8 cellular contexts compared by ENCODE assay signal in the genomic region with DNA sequence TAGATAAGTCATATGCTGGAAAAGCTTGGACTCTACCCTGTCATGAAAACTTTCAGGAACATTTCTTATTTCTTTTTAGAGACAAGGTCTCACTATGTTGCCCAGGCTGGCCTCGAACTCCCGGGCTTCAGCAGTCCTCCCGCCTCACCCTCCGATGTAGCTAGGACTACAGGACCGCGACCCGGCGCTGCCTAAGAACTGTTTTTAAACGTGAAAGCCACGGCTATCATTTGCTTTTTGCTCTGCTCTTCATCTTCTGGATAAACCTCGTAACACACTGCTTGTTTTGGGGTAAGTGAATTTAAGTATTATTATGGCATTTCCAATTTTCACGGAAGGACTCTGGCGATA. TPM values are rescaled to one million over a fixed set of nuclear protein-coding genes. Genes with fewer than 3 reads are reported as not detected.
DNase-seq lines count a peak whose midpoint lies in the region; ATAC-seq, FAIRE-seq and TF ChIP-seq lines count a peak whose summit lies in the region.

No MANE protein-coding gene starts in this region.

- H4K20me1 ChIP-seq in OCI-LY7 (ENCODE audit: insufficient read depth, low read length): no peaks in the 10 kb centered on the region

- H3K4me3 ChIP-seq in OCI-LY7 (ENCODE audit: low read depth, low read length, poor library complexity, severe bottlenecking) (peak overlapping the region; percentile 88), bronchial epithelial cell (ENCODE audit: low read depth, low read length) (peak overlapping the region; percentile 57), right lobe of liver (peak overlapping the region; percentile 31 to 62 (median 52)), thoracic aorta (peak overlapping the region; percentile 77)

- intact Hi-C loops in OCI-LY7 (cut with micrococcal nuclease; ENCODE audit: unreplicated experiment) (loop anchor here (2.0 to 10.0 kb wide), 2 partner anchors 499 to 1319 kb away; a partner anchor contains a TSS), right lobe of liver (cut with DNase I) (no loop called here)

- H3K27ac ChIP-seq in C4-2B (peak overlapping the region; percentile 84), OCI-LY7 (ENCODE audit: low read depth, low read length, poor library complexity, severe bottlenecking) (peak overlapping the region; percentile 86), right lobe of liver (peak overlapping the region; percentile 95 to 97 (median 96)), thoracic aorta (peak overlapping the region; percentile 94 to 95)

- H3K9me2 ChIP-seq in OCI-LY7 (ENCODE audit: insufficient read depth, low read length): no peaks in the 10 kb centered on the region

- WGBS in right lobe of liver (ENCODE audit: insufficient coverage, low coverage, low lambda C conversion rate, missing lambda C conversion rate): 1% methylated on average over 13 of the region's 13 CpGs

- ATAC-seq in GM21528 (IDR thresholded peaks at IDR 0.05; ENCODE audit: low FRiP score, unreplicated experiment) (peak; percentile 6), right lobe of liver (peak; percentile 15 to 35 (median 28)), thoracic aorta (ENCODE audit: insufficient number of reproducible peaks, low FRiP score, low read depth) (no peak), GM21619 (IDR thresholded peaks at IDR 0.05; ENCODE audit: unreplicated experiment) (no peak)

- peaks cover 23% of the 10 kb centered on the region; the same call in 1 of the 2 replicates for H3K79me2 ChIP-seq in OCI-LY7 (ENCODE audit: insufficient read depth, low read depth, low read length)

- peaks cover 8% of the 10 kb centered on the region; the same call in 1 of the 2 replicates for H3K9me3 ChIP-seq in OCI-LY7 (ENCODE audit: low read length)
- no peaks in the 10 kb centered on the region for H3K9me3 ChIP-seq in right lobe of liver
- H3K9me3 ChIP-seq in thoracic aorta: no peaks in the 10 kb centered on the region

- BruUV-seq in OCI-LY7 (replicated peaks; lab: Mats Ljungman, UMichigan): TSS peak; percentile 99

- POLR2A ChIA-PET in OCI-LY7 (lab: Charles Lee): interaction anchor here (0.7 to 7.1 kb wide), 12 partner anchors 11 to 620 kb away, joined by 3 to 245 read pairs (median 4); a partner anchor contains a TSS

- peaks cover 9% of the 10 kb centered on the region; the same call in 1 of the 2 replicates for H3K36me3 ChIP-seq in OCI-LY7 (ENCODE audit: insufficient read depth, low read length)
- no peaks in the 10 kb centered on the region for H3K36me3 ChIP-seq in bronchial epithelial cell (ENCODE audit: control insufficient read depth, insufficient read depth, low read length)
- H3K36me3 ChIP-seq in right lobe of liver: no peaks in the 10 kb centered on the region
- H3K36me3 ChIP-seq in thoracic aorta: no peaks in the 10 kb centered on the region

- FAIRE-seq in bronchial epithelial cell (lab: Jason Lieb, UNC) (no peak), D721Med (lab: Jason Lieb, UNC) (no peak)

- CTCF ChIA-PET in OCI-LY7 (lab: Charles Lee; ENCODE audit: unreplicated experiment): interaction anchor here (2.0 kb wide), 1 partner anchor 14 kb away, joined by 9 read pairs; no protein-coding TSS in a partner anchor

- peak overlapping the region; percentile 52 for H2AFZ ChIP-seq in OCI-LY7 (ENCODE audit: low read length)

- no peaks in the 10 kb centered on the region for H3K27me3 ChIP-seq in bronchial epithelial cell (ENCODE audit: control insufficient read depth, insufficient read depth, low read length)
- no peaks in the 10 kb centered on the region for H3K27me3 ChIP-seq in right lobe of liver
- H3K27me3 ChIP-seq in thoracic aorta (replicated peaks; ENCODE audit: insufficient read depth): no peaks in the 10 kb centered on the region

- TF ChIP-seq CTCF in C4-2B (conservative IDR thresholded peaks at IDR 0.05): no peak
- TF ChIP-seq CTCF in OCI-LY7 (conservative IDR thresholded peaks at IDR 0.05; ENCODE audit: low read length): no peak
- TF ChIP-seq CTCF in bronchial epithelial cell (IDR thresholded peaks at IDR 0.05; ENCODE audit: insufficient read depth, low read length, severe bottlenecking): no peak
- no peak for TF ChIP-seq CTCF in right lobe of liver (IDR thresholded peaks at IDR 0.05)
- TF ChIP-seq CTCF in thoracic aorta (IDR thresholded peaks at IDR 0.05): no peak
- TF ChIP-seq CTCF in D721Med (IDR thresholded peaks at IDR 0.05; ENCODE audit: insufficient read depth, missing control alignments): no peak

- TF ChIP-seq POLR2A in right lobe of liver (IDR thresholded peaks at IDR 0.05): no peak

- DNase-seq in OCI-LY7 (ENCODE audit: low spot score) (peak; percentile 35), bronchial epithelial cell (ENCODE audit: low read depth) (peak; percentile 35), right lobe of liver (peak in 2 of 3 donors; percentile 53 to 66), thoracic aorta (ENCODE audit: low spot score) (no peak), D721Med (ENCODE audit: insufficient read length, low spot score) (no peak)

- peak overlapping the region; percentile 95 for H3K4me2 ChIP-seq in OCI-LY7 (ENCODE audit: low read length)

- H3K4me1 ChIP-seq in OCI-LY7 (ENCODE audit: insufficient read depth, low read length, poor library complexity, severe bottlenecking) (peaks cover 26% of the 10 kb centered on the region), right lobe of liver (peaks cover 0 to 6% (median 3%) of the 10 kb centered on the region in 4 donors), thoracic aorta (ENCODE audit: control insufficient read depth in 1 of 2, low read depth in 2 of 2) (peaks cover 13 to 14% of the 10 kb centered on the region in 2 donors)

RNA-seq across cellular contexts. Expression of a gene that starts 14.3 kb away (rescaled TPM):
- total RNA-seq in OCI-LY7 (2014; rRNA removed; shearing (Covaris generic)): 221 and 280 TPM in 2 replicates
- total RNA-seq in OCI-LY7 (2022) (158 and 190 TPM in 2 replicates), bronchial epithelial cell (107 and 150 TPM in 2 replicates), right lobe of liver (100 to 1,000 TPM in 2 of 6 experiments, 10 to 100 TPM in 4; 34.0 to 153 (median 78.5) TPM), thoracic aorta (100 to 1,000 TPM; 210 to 387 TPM)

Comparison
In these comparisons a context has a peak if more than half of its experiments do, and no peak if none do; other contexts are left out.
1. ATAC-seq: peak in GM21528 (single experiment) and right lobe of liver (4 of 4); none in thoracic aorta (single experiment) and GM21619 (single experiment).
2. DNase-seq: peak in OCI-LY7 (single experiment), bronchial epithelial cell (single experiment) and right lobe of liver (2 of 3); none in thoracic aorta (single experiment) and D721Med (single experiment).
3. Peak in every context shown above with its lines, with median percentiles within 50 percentile points of each other: H3K27ac ChIP-seq and H3K4me3 ChIP-seq.